1 cellular context compared by ENCODE assay signal in the genomic region with DNA sequence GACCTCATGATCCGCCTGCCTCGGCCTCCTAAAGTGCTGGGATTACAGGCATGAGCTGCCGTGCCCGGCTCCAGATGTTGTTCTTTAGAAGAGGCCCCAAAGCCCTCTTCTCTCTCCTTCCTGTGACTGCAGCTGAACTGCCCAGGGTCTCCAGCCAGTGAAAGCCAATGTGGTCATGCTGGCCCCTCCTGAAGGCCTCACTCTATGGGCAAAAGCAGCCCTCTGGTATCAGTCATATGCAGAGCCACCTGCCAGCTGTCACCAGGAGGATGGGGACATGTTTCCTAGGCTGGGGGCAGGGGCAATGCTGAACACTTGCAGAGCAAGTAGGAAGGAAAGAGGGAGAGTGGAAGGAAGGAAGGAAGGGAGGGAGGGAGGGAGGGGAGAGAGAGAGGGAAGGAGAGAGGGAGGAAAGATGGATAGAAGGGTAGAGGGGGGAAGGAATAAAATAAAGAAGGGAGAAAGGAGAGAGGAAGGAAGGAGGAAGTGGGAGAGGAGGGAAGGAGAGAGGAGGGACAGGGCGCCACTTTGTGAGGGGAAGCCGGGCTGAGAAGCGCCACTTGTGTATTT.
TF ChIP-seq lines count a peak whose summit lies in the region.

No MANE protein-coding gene starts in this region.

TF ChIP-seq in H1, 55 proteins besides CTCF, POLR2A, EP300 and RAD21:
- TF ChIP-seq, protein P1, sequence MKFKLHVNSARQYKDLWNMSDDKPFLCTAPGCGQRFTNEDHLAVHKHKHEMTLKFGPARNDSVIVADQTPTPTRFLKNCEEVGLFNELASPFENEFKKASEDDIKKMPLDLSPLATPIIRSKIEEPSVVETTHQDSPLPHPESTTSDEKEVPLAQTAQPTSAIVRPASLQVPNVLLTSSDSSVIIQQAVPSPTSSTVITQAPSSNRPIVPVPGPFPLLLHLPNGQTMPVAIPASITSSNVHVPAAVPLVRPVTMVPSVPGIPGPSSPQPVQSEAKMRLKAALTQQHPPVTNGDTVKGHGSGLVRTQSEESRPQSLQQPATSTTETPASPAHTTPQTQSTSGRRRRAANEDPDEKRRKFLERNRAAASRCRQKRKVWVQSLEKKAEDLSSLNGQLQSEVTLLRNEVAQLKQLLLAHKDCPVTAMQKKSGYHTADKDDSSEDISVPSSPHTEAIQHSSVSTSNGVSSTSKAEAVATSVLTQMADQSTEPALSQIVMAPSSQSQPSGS (IDR thresholded peaks at IDR 0.05; ENCODE audit: low read length), result no peak
- no peak for TF ChIP-seq SIRT6 (IDR thresholded peaks at IDR 0.05; ENCODE audit: low read length)
- TF ChIP-seq TBP (IDR thresholded peaks at IDR 0.05; ENCODE audit: low read depth, low read length), result no peak
- TF ChIP-seq NANOG (IDR thresholded peaks at IDR 0.05; ENCODE audit: insufficient read depth, low read depth, low read length, poor library complexity, severe bottlenecking), result no peak
- no peak for TF ChIP-seq JUND (IDR thresholded peaks at IDR 0.05; ENCODE audit: low read length)
- no peak for TF ChIP-seq HDAC2 (IDR thresholded peaks at IDR 0.05; ENCODE audit: borderline replicate concordance in 1 of 2, low read depth in 2 of 2, low read length in 2 of 2)
- TF ChIP-seq YY1 (IDR thresholded peaks at IDR 0.05; ENCODE audit: low read depth, low read length), result no peak
- TF ChIP-seq CHD1 (IDR thresholded peaks at IDR 0.05; ENCODE audit: low read depth, low read length), result no peak
- no peak for TF ChIP-seq CEBPB (IDR thresholded peaks at IDR 0.05; ENCODE audit: low read depth, low read length)
- TF ChIP-seq SIN3A (conservative IDR thresholded peaks at IDR 0.05 in 1 of 2, IDR thresholded peaks at IDR 0.05 in 1 of 2; ENCODE audit: low read depth in 1 of 2, low read length in 2 of 2), result no peak
- TF ChIP-seq BRCA1 (IDR thresholded peaks at IDR 0.05; ENCODE audit: low read depth, low read length), result no peak
- no peak for TF ChIP-seq CBX5 (IDR thresholded peaks at IDR 0.05; ENCODE audit: low read depth, low read length)
- TF ChIP-seq SUZ12 (IDR thresholded peaks at IDR 0.05; ENCODE audit: low read length), result no peak
- TF ChIP-seq TEAD4 (IDR thresholded peaks at IDR 0.05; ENCODE audit: low read depth, low read length), result no peak
- TF ChIP-seq ZNF274 (IDR thresholded peaks at IDR 0.05; ENCODE audit: borderline replicate concordance, extremely low read depth, low read length), result no peak
TF ChIP-seq in H1: peak in this region for 0.
